36 cellular contexts compared by ENCODE assay signal in the genomic region with DNA sequence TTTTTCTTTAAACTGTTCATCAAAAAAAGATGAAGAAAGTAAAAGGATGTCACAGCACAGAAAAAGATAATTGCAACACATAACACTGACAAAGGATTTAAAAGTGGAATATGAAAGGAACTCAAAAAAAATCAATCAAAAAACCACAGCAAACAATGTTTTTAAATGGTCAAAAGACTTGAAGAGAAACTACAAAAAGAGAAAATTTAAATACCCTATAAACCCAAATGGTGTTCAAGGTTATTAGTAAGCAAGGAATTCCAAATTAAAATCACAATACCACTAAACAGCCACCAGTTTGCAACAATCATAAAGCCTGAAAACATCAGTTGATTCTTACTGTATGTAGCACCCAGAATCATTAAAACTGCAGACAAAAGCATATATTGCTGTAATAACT. TPM values are rescaled to one million over a fixed set of nuclear protein-coding genes. Genes with fewer than 3 reads are reported as not detected.
"Had no signal": no experiment of that assay in that cellular context is flagged by ENCODE, and none has a peak within 500 bp of the region (broad histone marks: within the 10 kb centered on the region; RNA-seq: fewer than 3 reads in every experiment).

No MANE protein-coding gene starts in this region.

- DNase-seq: Karpas-422, Kasumi-1, MG63, MM.1S, MV-4-11, NCI-H1048, NCI-H1092, NCI-H1092 treated with DMSO at 0.1 percent for 48 hours, NCI-H1105, NCI-H1105 treated with DMSO at 0.1 percent for 48 hours, NCI-H1417 treated with DMSO at 0.1 percent for 48 hours, NCI-H1436, NCI-H1436 treated with DMSO at 0.1 percent for 48 hours, NCI-H146, NCI-H1694, NCI-H1694 treated with DMSO at 0.1 percent for 48 hours, NCI-H187, NCI-H187 treated with DMSO at 0.1 percent for 48 hours, NCI-H1930, NCI-H2029, NCI-H2029 treated with DMSO at 0.1 percent for 48 hours, NCI-H2081, NCI-H2081 treated with DMSO at 0.1 percent for 48 hours, NCI-H2107, NCI-H2171, NCI-H2171 treated with DMSO at 0.1 percent for 48 hours, NCI-H226, NCI-H345, NCI-H446, NCI-H446 treated with DMSO at 0.1 percent for 48 hours, NCI-H510A, NCI-H510A treated with DMSO at 0.1 percent for 48 hours, NCI-H524 had no signal

- H3K9me3 ChIP-seq: MG63 had no signal

- H3K36me3 ChIP-seq: MG63 had no signal

- H3K4me2 ChIP-seq: KMS-11 had no signal

- H3K9ac ChIP-seq: KMS-11 had no signal

- H3K27ac ChIP-seq: KMS-11 had no signal

- H3K4me3 ChIP-seq: MG63 had no signal

- H3K27me3 ChIP-seq: MG63 had no signal

RNA-seq across cellular contexts. Expression of a gene that starts 36.5 kb away (rescaled TPM):
- total RNA-seq: MCF 10A, NCI-H460 had no signal
